Comparison of ENCODE assay signal across 25 cellular contexts in the genomic region with DNA sequence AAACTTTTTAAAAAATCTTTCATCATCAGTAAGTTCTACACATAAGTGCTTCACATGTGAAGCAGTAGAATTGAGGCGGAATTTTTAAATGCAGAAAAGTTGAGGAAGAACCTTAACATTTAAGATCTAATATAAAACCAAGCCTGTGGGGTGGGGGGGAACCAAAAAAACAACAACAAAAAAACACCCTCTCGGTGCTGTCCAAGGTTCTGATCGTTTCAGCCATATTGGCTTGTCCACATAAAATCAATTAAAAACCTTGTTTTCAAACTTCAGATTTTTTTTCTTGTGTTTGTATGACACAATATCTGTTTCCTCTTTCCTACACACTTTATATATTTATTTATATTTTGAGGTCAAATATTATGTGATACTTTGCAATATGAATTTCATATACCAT.
"Had no signal": no experiment of that assay in that cellular context is flagged by ENCODE, and none has a peak within 500 bp of the region (broad histone marks: within the 10 kb centered on the region; RNA-seq: fewer than 3 reads in every experiment).

No MANE protein-coding gene starts in this region.

- H3K27me3 Mint-ChIP-seq: activated CD4-positive, alpha-beta memory T cell treated with anti-CD3 and anti-CD28 coated beads for 36 hours; activated naive CD8-positive, alpha-beta T cell treated with anti-CD3 and anti-CD28 coated beads, Interleukin-2, amount 50 U/mL, for 24 hours; naive thymus-derived CD4-positive, alpha-beta T cell had no signal

- H3K4me3 Mint-ChIP-seq: activated CD4-positive, alpha-beta memory T cell treated with anti-CD3 and anti-CD28 coated beads for 36 hours; activated naive CD8-positive, alpha-beta T cell treated with anti-CD3 and anti-CD28 coated beads, Interleukin-2, amount 50 U/mL, for 24 hours; endodermal cell; naive thymus-derived CD4-positive, alpha-beta T cell; stimulated activated effector memory CD8-positive, alpha-beta T cell treated with anti-CD3 and anti-CD28 coated beads, Interleukin-12 subunit alpha, Interleukin-12 subunit beta, amount 100 ng/mL, for 72 hours had no signal

- ATAC-seq: activated naive CD8-positive, alpha-beta T cell treated with anti-CD3 and anti-CD28 coated beads, Interleukin-2, amount 50 U/mL, for 24 hours; left lung; naive thymus-derived CD4-positive, alpha-beta T cell; stimulated activated effector memory CD8-positive, alpha-beta T cell treated with anti-CD3 and anti-CD28 coated beads, Interleukin-12 subunit alpha, Interleukin-12 subunit beta, amount 100 ng/mL, for 72 hours had no signal

- H3K27ac Mint-ChIP-seq: activated CD4-positive, alpha-beta memory T cell treated with anti-CD3 and anti-CD28 coated beads for 36 hours; activated naive CD8-positive, alpha-beta T cell treated with anti-CD3 and anti-CD28 coated beads, Interleukin-2, amount 50 U/mL, for 24 hours; activated T-helper 2 cell treated with anti-CD3 and anti-CD28 coated beads, Interferon-gamma antibody, Interleukin-2, Interleukin-4, amounts not matched to agents 10 μg/mL and 5 μg/mL and 100 μg/mL, durations not matched to agents 14 hours and 24 hours and 36 hours; endodermal cell; naive thymus-derived CD4-positive, alpha-beta T cell; stimulated activated effector memory CD8-positive, alpha-beta T cell treated with anti-CD3 and anti-CD28 coated beads, Interleukin-12 subunit alpha, Interleukin-12 subunit beta, amount 100 ng/mL, for 72 hours had no signal

- H3K4me1 ChIP-seq: left lung, parathyroid adenoma, stomach, vagina had no signal

- H3K79me2 ChIP-seq: parathyroid adenoma had no signal

- H3K9ac ChIP-seq: parathyroid adenoma had no signal

- H3K9me3 ChIP-seq: neutrophil, vagina had no signal

- FAIRE-seq: colon, frontal cortex, keratinocyte, TTC549 had no signal

- DNase-seq: activated CD4-positive, alpha-beta memory T cell treated with anti-CD3 and anti-CD28 coated beads for 36 hours; activated naive CD4-positive, alpha-beta T cell treated with Interleukin-2 at 50 U/mL for 16 hours; activated naive CD8-positive, alpha-beta T cell treated with anti-CD3 and anti-CD28 coated beads, Interleukin-2, amount 50 U/mL, for 24 hours; activated T-cell treated with anti-CD3 and anti-CD28 coated beads, Interleukin-2, amount 50 U/mL, for 1 hour; anterior cingulate cortex; brain microvascular endothelial cell; central memory CD4-positive, alpha-beta T cell; endodermal cell; hypothalamus; left lung; naive thymus-derived CD4-positive, alpha-beta T cell; sigmoid colon; stimulated activated CD4-positive, alpha-beta T cell treated with anti-CD3 and anti-CD28 coated beads, Interleukin-4, amount 100 ng/mL, for 24 hours; stomach; trophoblast cell had no signal

- H3K4me3 ChIP-seq: left lung, sigmoid colon, stomach, vagina had no signal

- H2AFZ ChIP-seq: parathyroid adenoma had no signal

- H3K36me3 ChIP-seq: neutrophil had no signal

- H3K4me1 Mint-ChIP-seq: activated naive CD8-positive, alpha-beta T cell treated with anti-CD3 and anti-CD28 coated beads, Interleukin-2, amount 50 U/mL, for 24 hours; stimulated activated effector memory CD8-positive, alpha-beta T cell treated with anti-CD3 and anti-CD28 coated beads, Interleukin-12 subunit alpha, Interleukin-12 subunit beta, amount 100 ng/mL, for 72 hours had no signal

- H3K27me3 ChIP-seq: brain microvascular endothelial cell, left lung, neutrophil, sigmoid colon, stomach, vagina had no signal

- H3K27ac ChIP-seq: brain microvascular endothelial cell, epithelial cell of prostate, left lung, neutrophil, parathyroid adenoma, sigmoid colon, stomach, vagina had no signal
